21 cellular contexts compared by ENCODE assay signal in genomic region chr6:20936949-20937348, GRCh38.
"Had no signal": no experiment of that assay in that cellular context is flagged by ENCODE, and none has a peak within 500 bp of the region (broad histone marks: within the 10 kb centered on the region; RNA-seq: fewer than 3 reads in every experiment).

No MANE protein-coding gene starts in this region.

- H3K27me3 Mint-ChIP-seq: memory B cell; naive thymus-derived CD8-positive, alpha-beta T cell; type B pancreatic cell had no signal

- H3K9me3 ChIP-seq: gastrocnemius medialis, left ventricle myocardium inferior, lower lobe of right lung, ovary, suprapubic skin, thyroid gland had no signal

- H3K27ac ChIP-seq: coronary artery, gastrocnemius medialis, heart right ventricle, left ventricle myocardium inferior, lower lobe of right lung, neural progenitor cell, ovary, suprapubic skin, thyroid gland had no signal

- H3K27ac Mint-ChIP-seq: memory B cell; naive thymus-derived CD8-positive, alpha-beta T cell; neural progenitor cell; type B pancreatic cell had no signal

- H3K27me3 ChIP-seq: gastrocnemius medialis, heart right ventricle, neural progenitor cell, ovary, suprapubic skin, thyroid gland had no signal

- H3K4me1 ChIP-seq: gastrocnemius medialis, heart right ventricle, left ventricle myocardium inferior, lower lobe of right lung, suprapubic skin had no signal

- H3K9me3 Mint-ChIP-seq: memory B cell had no signal

- DNase-seq: effector CD4-positive, alpha-beta T cell; gastrocnemius medialis; heart right ventricle; hypothalamus; islet precursor cell; left ventricle myocardium inferior; lower lobe of right lung; naive thymus-derived CD8-positive, alpha-beta T cell; nucleus accumbens; ovary; right cardiac atrium; stimulated activated CD4-positive, alpha-beta T cell treated with anti-CD3 and anti-CD28 coated beads, Interleukin-2, amount 100 ng/mL, for 48 hours; stimulated activated naive CD8-positive, alpha-beta T cell treated with anti-CD3 and anti-CD28 coated beads, Interleukin-15, Interleukin-2, amounts not matched to agents 100 U/mL and 50 U/mL, for 24 hours; thyroid gland had no signal

- H2AFZ ChIP-seq: neural progenitor cell had no signal

- H3K36me3 ChIP-seq: gastrocnemius medialis, heart right ventricle, left ventricle myocardium inferior, lower lobe of right lung, neural progenitor cell, ovary, suprapubic skin, thyroid gland had no signal

- H3K4me2 ChIP-seq: neural progenitor cell, smooth muscle cell had no signal

- H3K4me1 Mint-ChIP-seq: memory B cell; naive thymus-derived CD8-positive, alpha-beta T cell had no signal

- H3K9ac ChIP-seq: neural progenitor cell had no signal

- ATAC-seq: esophagus mucosa; gastrocnemius medialis; heart right ventricle; lower lobe of right lung; naive thymus-derived CD8-positive, alpha-beta T cell; right cardiac atrium; stimulated activated naive CD8-positive, alpha-beta T cell treated with anti-CD3 and anti-CD28 coated beads, Interleukin-15, Interleukin-2, amounts not matched to agents 100 U/mL and 50 U/mL, for 24 hours had no signal

- H3K4me3 Mint-ChIP-seq: memory B cell; naive thymus-derived CD8-positive, alpha-beta T cell; neural progenitor cell; type B pancreatic cell had no signal

- H3K4me3 ChIP-seq: coronary artery, gastrocnemius medialis, heart right ventricle, left ventricle myocardium inferior, lower lobe of right lung, neural progenitor cell, ovary, smooth muscle cell, suprapubic skin, thyroid gland had no signal
